ENCODE assay signal across 1 cellular context in genomic region chr9:87479801-87480201, GRCh38.
TF ChIP-seq lines count a peak whose summit lies in the region.

No MANE protein-coding gene starts in this region.

TF ChIP-seq in GM23338, 12 proteins besides CTCF, POLR2A, EP300 and RAD21 (continued from another document):
- no peak for TF ChIP-seq ZNF462 (CRISPR knock-in tag; IDR thresholded peaks at IDR 0.05)
- no peak for TF ChIP-seq NANOG (IDR thresholded peaks at IDR 0.05; ENCODE audit: borderline replicate concordance)
- no peak for TF ChIP-seq STAT1 (IDR thresholded peaks at IDR 0.05; ENCODE audit: unreplicated experiment)
- no peak for TF ChIP-seq EZH2 (IDR thresholded peaks at IDR 0.05; ENCODE audit: low read depth, unreplicated experiment)
- TF ChIP-seq ETS1 (IDR thresholded peaks at IDR 0.05) = no peak
